Comparison of ENCODE assay signal across 8 cellular contexts in genomic region chr2:37196320-37197195, GRCh38. TPM values are rescaled to one million over a fixed set of nuclear protein-coding genes. Genes with fewer than 3 reads are reported as not detected.
DNase-seq lines count a peak whose midpoint lies in the region; ATAC-seq, FAIRE-seq and TF ChIP-seq lines count a peak whose summit lies in the region.

Gene CEBPZOS, plus strand, starts transcription at chr2:37196496. Its CDS starts 3,209 bp downstream, at chr2:37199705.

- H2BK120ac ChIP-seq in H1 (replicated peaks; ENCODE audit: low read depth, low read length) (no peak within 1 kb of the TSS), mesendoderm (ENCODE audit: low read depth, low read length) (no peak within 1 kb of the TSS)

- peak; percentile 61 for ATAC-seq in GM21360 (IDR thresholded peaks at IDR 0.05; ENCODE audit: unreplicated experiment)

- DNase-seq in COLO829 (ENCODE audit: low spot score): peak; percentile 92
- DNase-seq in HTR-8/SVneo (ENCODE audit: insufficient read length, low spot score): peak; percentile 91
- DNase-seq in NOMO-1 treated with DMSO at 0.1 percent for 48 hours (lab: John Stamatoyannopoulos, UW; ENCODE audit: unreplicated experiment): peak; percentile 17
- DNase-seq in activated CD8-positive, alpha-beta memory T cell treated with anti-CD3 and anti-CD28 coated beads for 4 hours (ENCODE audit: low read depth in 2 of 2): peak; percentile 80
- DNase-seq in H1 (ENCODE audit: low read depth in 1 of 2, low spot score in 2 of 2): peak; percentile 70 to 80
- DNase-seq in mesendoderm: peak; percentile 77
- peak; percentile 77 to 85 for DNase-seq in stimulated activated CD8-positive, alpha-beta memory T cell treated with anti-CD3 and anti-CD28 coated beads, Interleukin-2, amount 100 ng/mL, for 48 hours (ENCODE audit: low read depth in 2 of 2)

- H3K4me1 ChIP-seq in H1 (replicated peaks in 1 of 4; ENCODE audit: control insufficient read depth in 3 of 4, insufficient read depth in 4 of 4, low read length in 3 of 4) (peaks cover 4 to 25% (median 8%) of the 10 kb centered on the region in 4 experiments; a peak in 5 of 7 replicates), mesendoderm (ENCODE audit: control insufficient read depth, low read depth, low read length) (no peaks in the 10 kb centered on the region)

- H3K9me3 ChIP-seq in H1 (ENCODE audit: insufficient read depth in 2 of 2, low read depth in 1 of 2, low read length in 1 of 2): no peaks in the 10 kb centered on the region

- H3K9ac ChIP-seq in H1 (replicated peaks in 1 of 4; ENCODE audit: extremely low read depth in 1 of 4, low read depth in 3 of 4, low read length in 3 of 4) (peak within 1 kb of the TSS; percentile 52 to 70 (median 62)), mesendoderm (ENCODE audit: low read length) (peak within 1 kb of the TSS; percentile 90)

- H3K27me3 ChIP-seq in H1 (replicated peaks in 1 of 4; ENCODE audit: control insufficient read depth in 3 of 4, extremely low read depth in 1 of 4, insufficient read depth in 3 of 4, low read length in 3 of 4): no peaks in the 10 kb centered on the region
- no peaks in the 10 kb centered on the region for H3K27me3 ChIP-seq in mesendoderm (ENCODE audit: insufficient read depth, low read length, poor library complexity)

- TF ChIP-seq CTCF in H1 (IDR thresholded peaks at IDR 0.05; ENCODE audit: control extremely low read depth in 1 of 3, insufficient read depth in 1 of 3, low read depth in 1 of 3, low read length in 3 of 3): no peak

- H3K27ac ChIP-seq in H1 (ENCODE audit: low read depth, low read length) (peak within 1 kb of the TSS; percentile 49; the same call in 1 of the 2 replicates), mesendoderm (ENCODE audit: low read depth, low read length) (peak within 1 kb of the TSS; percentile 41)

- H4K5ac ChIP-seq in H1 (ENCODE audit: insufficient read length, low read depth, low read length) (peak within 1 kb of the TSS; percentile 68), mesendoderm (ENCODE audit: low read length) (peak within 1 kb of the TSS; percentile 60)

- no peak within 1 kb of the TSS; the same call in 1 of the 2 replicates for H2BK15ac ChIP-seq in H1 (ENCODE audit: low read length)
- H2BK15ac ChIP-seq in mesendoderm (replicated peaks; ENCODE audit: low read depth): no peak within 1 kb of the TSS

- H3K79me1 ChIP-seq in H1 (ENCODE audit: low read depth, low read length) (no peaks in the 10 kb centered on the region), mesendoderm (ENCODE audit: low read length) (no peaks in the 10 kb centered on the region)

- H3K79me2 ChIP-seq in H1 (ENCODE audit: control insufficient read depth in 1 of 2, insufficient read depth in 2 of 2, low read length in 2 of 2) (peaks cover 5 to 29% of the 10 kb centered on the region in 2 experiments; a peak in 3 of 4 replicates), mesendoderm (ENCODE audit: control insufficient read depth, insufficient read depth, low read length) (peaks cover 5% of the 10 kb centered on the region)

- POLR2A ChIA-PET in H1 (lab: Charles Lee; ENCODE audit: partially characterized antibody): interaction anchor here (0.7 to 2.6 kb wide), 9 partner anchors 9 to 46 kb away, joined by 3 to 7 read pairs (median 4); no protein-coding TSS in a partner anchor

- no peak for TF ChIP-seq EP300 in H1 (IDR thresholded peaks at IDR 0.05; ENCODE audit: borderline replicate concordance in 1 of 2, low read depth in 2 of 2, low read length in 2 of 2)

- H4K91ac ChIP-seq in H1 (replicated peaks; ENCODE audit: insufficient read length, low read length): peak within 1 kb of the TSS; percentile 60

- FAIRE-seq in HTR-8/SVneo (lab: Jason Lieb, UNC) (peak; percentile 76), H1 (lab: Jason Lieb, UNC) (no peak)

- H3K18ac ChIP-seq in H1 (ENCODE audit: extremely low read depth, low read length): peak within 1 kb of the TSS; percentile 92
- peak within 1 kb of the TSS; percentile 62 for H3K18ac ChIP-seq in mesendoderm (ENCODE audit: low read length)

- no peak within 1 kb of the TSS for H2AFZ ChIP-seq in H1 (ENCODE audit: low read length)

- H4K8ac ChIP-seq in H1 (ENCODE audit: extremely low read depth, insufficient read depth, low read length) (peak within 1 kb of the TSS; percentile 86), mesendoderm (ENCODE audit: low read depth, low read length) (no peak within 1 kb of the TSS)

- H3K4ac ChIP-seq in H1 (replicated peaks; ENCODE audit: insufficient read length, low read depth, low read length): peak within 1 kb of the TSS; percentile 19
- H3K4ac ChIP-seq in mesendoderm (ENCODE audit: low read depth, low read length): peak within 1 kb of the TSS; percentile 74

- H3K23me2 ChIP-seq in H1 (ENCODE audit: low read depth, low read length): peaks cover 6% of the 10 kb centered on the region

- H4K20me1 ChIP-seq in H1 (replicated peaks in 1 of 2; ENCODE audit: control insufficient read depth in 1 of 2, insufficient read depth in 2 of 2, low read length in 2 of 2): no peaks in the 10 kb centered on the region

- peak in 1 of 2 experiments; percentile 56; a peak in 2 of 3 replicates for TF ChIP-seq POLR2A in H1 (IDR thresholded peaks at IDR 0.05; ENCODE audit: control extremely low read depth in 1 of 2, low read depth in 2 of 2, low read length in 2 of 2)

- H3K14ac ChIP-seq in H1 (ENCODE audit: insufficient read length): no peak within 1 kb of the TSS

- H3K23ac ChIP-seq in H1 (ENCODE audit: insufficient read length): no peak within 1 kb of the TSS
- peak within 1 kb of the TSS; percentile 69 for H3K23ac ChIP-seq in mesendoderm (ENCODE audit: low read length)

- no peak within 1 kb of the TSS for H2BK20ac ChIP-seq in H1 (ENCODE audit: low read length)

- H3K4me3 ChIP-seq in H1 (ENCODE audit: extremely low read depth in 1 of 4, insufficient read depth in 2 of 4, low read depth in 3 of 4, low read length in 4 of 4) (peak within 1 kb of the TSS; percentile 65 to 87 (median 69)), mesendoderm (ENCODE audit: low read length) (peak within 1 kb of the TSS; percentile 75)

- 42% methylated on average over 70 of the region's 72 CpGs; no CpG with 5 or more reads in 1 of the 2 experiments for WGBS in H1 (ENCODE audit: extremely low coverage in 1 of 2, insufficient coverage in 1 of 2, insufficient read length in 1 of 2, insufficient replicate concordance in 2 of 2, low coverage in 1 of 2, low lambda C conversion rate in 2 of 2, missing lambda C conversion rate in 1 of 2), 2 experiments
- whole genome bisulfite sequencing in mesendoderm (ENCODE audit: extremely low coverage, insufficient coverage, low lambda C conversion rate): no CpG with 5 or more reads among the region's 72 CpGs

- no peak for TF ChIP-seq RAD21 in H1 (IDR thresholded peaks at IDR 0.05 in 1 of 2, conservative IDR thresholded peaks at IDR 0.05 in 1 of 2; ENCODE audit: low read depth in 2 of 2, low read length in 2 of 2)

- CTCF ChIA-PET in H1 (lab: Charles Lee; ENCODE audit: partially characterized antibody): interaction anchor here (0.8 to 8.8 kb wide), 5 partner anchors 8 to 28 kb away, joined by 3 to 48 read pairs (median 6); no protein-coding TSS in a partner anchor

- peak within 1 kb of the TSS; percentile 75; the same call in 1 of the 2 replicates for H2BK12ac ChIP-seq in H1 (ENCODE audit: low read depth, low read length)

- H3K56ac ChIP-seq in H1 (replicated peaks; ENCODE audit: insufficient read length, low read depth, low read length): peak within 1 kb of the TSS; percentile 48
- H3K56ac ChIP-seq in mesendoderm (ENCODE audit: low read length): peak within 1 kb of the TSS; percentile 95

- H2BK5ac ChIP-seq in H1 (ENCODE audit: low read depth, low read length) (peak within 1 kb of the TSS; percentile 85), mesendoderm (ENCODE audit: low read length) (peak within 1 kb of the TSS; percentile 58)

- H3K4me2 ChIP-seq in H1 (ENCODE audit: insufficient read depth in 1 of 2, low read depth in 2 of 2, low read length in 2 of 2) (peak within 1 kb of the TSS; percentile 48 to 76), mesendoderm (ENCODE audit: low read length) (peak within 1 kb of the TSS; percentile 76)

- no peak within 1 kb of the TSS; the same call in 1 of the 2 replicates for H2AK5ac ChIP-seq in H1 (ENCODE audit: low read depth, low read length)
- H2AK5ac ChIP-seq in mesendoderm (ENCODE audit: low read length): no peak within 1 kb of the TSS

- H3K36me3 ChIP-seq in H1 (ENCODE audit: control insufficient read depth in 2 of 4, insufficient read depth in 4 of 4, low read length in 3 of 4): peaks cover 0 to 18% (median 9%) of the 10 kb centered on the region in 4 experiments; a peak in 5 of 8 replicates
- no peaks in the 10 kb centered on the region for H3K36me3 ChIP-seq in mesendoderm (ENCODE audit: control insufficient read depth, insufficient read depth, low read length)

TF ChIP-seq in H1, 55 proteins besides CTCF, POLR2A, EP300 and RAD21 (continues in another document):
- TF ChIP-seq CBX5 (IDR thresholded peaks at IDR 0.05; ENCODE audit: low read depth, low read length): no peak
- TF ChIP-seq ATF2 (IDR thresholded peaks at IDR 0.05; ENCODE audit: low read length): no peak
- no peak for TF ChIP-seq TAF7 (optimal IDR thresholded peaks at IDR 0.05; ENCODE audit: borderline replicate concordance, low read depth, low read length)
- TF ChIP-seq HDAC6 (IDR thresholded peaks at IDR 0.05; ENCODE audit: low read depth, low read length): no peak
- TF ChIP-seq MAFK (IDR thresholded peaks at IDR 0.05; ENCODE audit: low read depth, low read length): no peak
- peak; percentile 37 for TF ChIP-seq ASH2L (IDR thresholded peaks at IDR 0.05; ENCODE audit: low read length)

RNA-seq across cellular contexts. Expression of gene CEBPZOS, which starts in this region (rescaled TPM):
- total RNA-seq in H1 (2021; fragmentation: NEBNext Ultra II Directional; extraction: Animal tissue kit (Norgen Biotek cat#: 25700)): 43.5 and 43.6 TPM in 2 replicates
- polyA plus RNA-seq in H1 (2011; rRNA removed): 20.5 and 27.3 TPM in 2 replicates
- polyA plus RNA-seq in H1 (2011; cell fraction: cytosol; rRNA removed): 26.4 TPM
- 10.7 TPM for polyA plus RNA-seq in H1 (2011; cell fraction: nucleus; rRNA removed)
- polyA plus RNA-seq in H1 (2012, experiment 1 of 2): 20.0 to 27.4 TPM (median 23.2 TPM) in 4 replicates
- 3.5 TPM for polyA plus RNA-seq in H1 (2012, experiment 2 of 2)
- polyA plus RNA-seq in H1 (2013, experiment 1 of 2): 65.8 TPM
- 67.5 TPM for polyA plus RNA-seq in H1 (2013, experiment 2 of 2)
- 10.3 and 11.3 TPM in 2 replicates for polyA minus RNA-seq in H1 (2011; rRNA and poly(A)+ RNA removed)
- polyA minus RNA-seq in H1 (2011; cell fraction: cytosol; rRNA and poly(A)+ RNA removed): 6.0 TPM
- 13.0 TPM for polyA minus RNA-seq in H1 (2011; cell fraction: nucleus; rRNA and poly(A)+ RNA removed)
- 23.4 TPM for polyA plus RNA-seq in mesendoderm (2013, experiment 1 of 2)
- 21.8 TPM for polyA plus RNA-seq in mesendoderm (2013, experiment 2 of 2)

Comparison
In these comparisons a context has a peak if more than half of its experiments do, and no peak if none do; other contexts are left out.
1. Peak in every context shown above with its lines: DNase-seq, ATAC-seq, H3K4me3 ChIP-seq and H3K27ac ChIP-seq.
2. DNase-seq: peak in every context shown above with its lines; median percentile 92 in COLO829; 91 in HTR-8/SVneo; 81 in stimulated activated CD8-positive, alpha-beta memory T cell treated with anti-CD3 and anti-CD28 coated beads, Interleukin-2, amount 100 ng/mL, for 48 hours; 80 in activated CD8-positive, alpha-beta memory T cell treated with anti-CD3 and anti-CD28 coated beads for 4 hours; 77 in mesendoderm; 75 in H1; 17 in NOMO-1 treated with DMSO at 0.1 percent for 48 hours.